Comparison of ENCODE assay signal across 9 cellular contexts in the genomic region with DNA sequence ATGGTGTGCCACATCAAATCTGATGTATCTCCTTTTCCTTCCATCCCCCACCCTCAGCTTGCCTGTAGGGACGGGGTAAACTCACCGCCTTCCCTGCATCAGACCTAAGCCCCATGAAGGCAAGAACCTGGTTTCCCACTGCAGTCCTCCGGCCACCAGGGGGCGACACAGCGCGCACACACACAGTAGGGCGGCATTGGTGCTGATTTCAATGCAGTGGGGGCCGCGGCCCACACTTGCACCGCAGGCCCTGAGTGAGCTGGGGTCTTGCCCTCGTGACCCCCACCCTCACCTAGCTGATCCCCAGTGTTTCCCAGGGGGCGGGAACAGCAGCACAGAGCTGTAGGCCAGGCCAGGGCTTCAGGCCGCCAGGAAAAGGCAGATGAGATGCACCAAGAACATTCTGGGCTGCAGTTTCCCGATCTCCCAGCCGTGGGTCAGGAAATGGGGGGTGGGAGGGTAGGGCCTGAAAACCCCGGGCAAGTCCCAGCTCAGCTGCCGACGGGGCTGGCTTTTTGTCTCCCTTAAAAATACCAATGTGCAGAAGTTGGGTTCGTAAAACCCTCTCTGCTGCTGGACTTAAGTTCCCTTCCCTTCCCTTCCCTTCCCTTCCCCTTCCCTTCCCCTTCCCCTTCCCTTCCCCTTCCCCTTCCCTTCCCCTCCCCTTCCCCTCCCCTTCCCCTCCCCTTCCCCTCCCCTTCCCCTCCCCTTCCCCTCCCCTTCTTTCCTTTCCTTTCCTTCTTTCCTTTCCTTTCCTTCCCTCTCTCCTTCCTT. TPM values are rescaled to one million over a fixed set of nuclear protein-coding genes. Genes with fewer than 3 reads are reported as not detected.
A peak's percentile ranks its signal among the peaks of the same experiment; 100 is the strongest.
DNase-seq lines count a peak whose midpoint lies in the region; ATAC-seq, FAIRE-seq and TF ChIP-seq lines count a peak whose summit lies in the region.
"Had no signal": no experiment of that assay in that cellular context is flagged by ENCODE, and none has a peak within 500 bp of the region (broad histone marks: within the 10 kb centered on the region; RNA-seq: fewer than 3 reads in every experiment).

No MANE protein-coding gene starts in this region.

- H3K9me3 ChIP-seq in WERI-Rb-1 (ENCODE audit: severe bottlenecking): peaks cover 4% of the 10 kb centered on the region

- H3K27ac ChIP-seq in WERI-Rb-1: no peak overlapping the region

- TF ChIP-seq POLR2A in GM12892 (IDR thresholded peaks at IDR 0.05; ENCODE audit: low read depth, low read length): no peak

- no peaks in the 10 kb centered on the region for H3K36me3 ChIP-seq in WERI-Rb-1

- ATAC-seq in HG03378 (IDR thresholded peaks at IDR 0.05; ENCODE audit: unreplicated experiment): no peak

- no peak overlapping the region for H3K4me3 ChIP-seq in GM12875 (ENCODE audit: low read depth, low read length)
- no peak overlapping the region for H3K4me3 ChIP-seq in WERI-Rb-1 (ENCODE audit: low read depth, low read length)

- H3K27me3 ChIP-seq in WERI-Rb-1 (ENCODE audit: insufficient read depth, low read depth, severe bottlenecking): no peaks in the 10 kb centered on the region

- DNase-seq in WERI-Rb-1 (no peak), SIG-M5 treated with dmso at 0.1 percent for 504 hours (lab: John Stamatoyannopoulos, UW; ENCODE audit: unreplicated experiment) (no peak), GM12892 (ENCODE audit: insufficient read length) (no peak), germinal center (ENCODE audit: low spot score) (no peak)
- peak; percentile 26 for DNase-seq in effector CD8-positive, alpha-beta T cell (lab: John Stamatoyannopoulos, UW)
- DNase-seq in stimulated activated CD4-positive, alpha-beta T cell treated with anti-CD3 and anti-CD28 coated beads, Interleukin-4, amount 100 ng/mL, for 24 hours: peak; percentile 49

- TF ChIP-seq CTCF in GM12875 (IDR thresholded peaks at IDR 0.05; ENCODE audit: borderline replicate concordance, insufficient read depth, low read depth, low read length): peak; percentile 77
- peak; percentile 86 for TF ChIP-seq CTCF in WERI-Rb-1 (IDR thresholded peaks at IDR 0.05; ENCODE audit: low read depth, low read length)

- no peak for FAIRE-seq in GM12892 (lab: Jason Lieb, UNC)

RNA-seq across cellular contexts. Expression of gene FAM163B, which starts 19.5 kb away (rescaled TPM):
- not detected for polyA plus RNA-seq in GM12892 (2012; ENCODE audit: missing spikeins)
- polyA plus RNA-seq: adipose tissue had no signal

RNA-seq across cellular contexts. Expression of gene DBH, which starts 46.5 kb away (rescaled TPM):
- not detected for polyA plus RNA-seq in GM12892 (2012; ENCODE audit: missing spikeins)

RNA-seq across cellular contexts. Expression of gene ADAMTSL2, which starts 55.1 kb away (rescaled TPM):
- polyA plus RNA-seq in GM12892 (2012; ENCODE audit: missing spikeins): not detected

Comparison
In these comparisons a context has a peak if more than half of its experiments do, and no peak if none do; other contexts are left out.
1. DNase-seq: peak in effector CD8-positive, alpha-beta T cell (single experiment) and stimulated activated CD4-positive, alpha-beta T cell treated with anti-CD3 and anti-CD28 coated beads, Interleukin-4, amount 100 ng/mL, for 24 hours (single experiment); none in WERI-Rb-1 (single experiment), SIG-M5 treated with dmso at 0.1 percent for 504 hours (single experiment), GM12892 (single experiment) and germinal center (single experiment).